Comparison of ENCODE assay signal across 8 cellular contexts in genomic region chr15:40105517-40106202, GRCh38. TPM values are rescaled to one million over a fixed set of nuclear protein-coding genes. Genes with fewer than 3 reads are reported as not detected.
DNase-seq lines count a peak whose midpoint lies in the region; ATAC-seq, FAIRE-seq and TF ChIP-seq lines count a peak whose summit lies in the region.

No MANE protein-coding gene starts in this region.

- H3K4me1 Mint-ChIP-seq in central memory CD8-positive, alpha-beta T cell: peaks cover 62% of the 10 kb centered on the region

- DNase-seq in MM.1S (peak; percentile 55), occipital lobe (lab: John Stamatoyannopoulos, UW) (no peak), RCC 7860 (ENCODE audit: low spot score) (no peak), SW480 (ENCODE audit: low spot score) (no peak)
- DNase-seq in central memory CD8-positive, alpha-beta T cell (ENCODE audit: low spot score in 2 of 2): no peak

- H3K4me2 ChIP-seq in MM.1S (ENCODE audit: low read depth, low read length): peak overlapping the region; percentile 87

- peak overlapping the region; percentile 72 for H3K4me3 Mint-ChIP-seq in central memory CD8-positive, alpha-beta T cell

- H3F3A ChIP-seq in MM.1S (ENCODE audit: insufficient read depth, low read length): peaks cover 56% of the 10 kb centered on the region

- FAIRE-seq in RCC 7860 (lab: Jason Lieb, UNC): no peak

- H3K9ac ChIP-seq in MM.1S (ENCODE audit: low read length): peak overlapping the region; percentile 83
- peak overlapping the region; percentile 15 to 62 (median 27) for H3K9ac ChIP-seq in skeletal muscle tissue (ENCODE audit: low read depth in 1 of 3, low read length in 3 of 3)

- H3K4me1 ChIP-seq in MM.1S (ENCODE audit: low read length) (peaks cover 73% of the 10 kb centered on the region), skeletal muscle tissue (ENCODE audit: control insufficient read depth in 3 of 3, insufficient read depth in 3 of 3, low read length in 3 of 3) (peaks cover 80 to 83% (median 81%) of the 10 kb centered on the region in 3 donors)

- H3K4me3 ChIP-seq in GM12875 (ENCODE audit: low read depth, low read length) (peak overlapping the region; percentile 31), MM.1S (ENCODE audit: low read length) (peak overlapping the region; percentile 76), skeletal muscle tissue (ENCODE audit: low read length in 3 of 3) (peak overlapping the region in 1 of 3 donors; percentile 16)

- H3K9me3 Mint-ChIP-seq in central memory CD8-positive, alpha-beta T cell: no peaks in the 10 kb centered on the region

- ATAC-seq in central memory CD8-positive, alpha-beta T cell (replicated peaks; ENCODE audit: extremely low read depth, poor library complexity, severe bottlenecking): no peak
- no peak for ATAC-seq in GM21737 (IDR thresholded peaks at IDR 0.05; ENCODE audit: unreplicated experiment)

- peak overlapping the region; percentile 46; the same call in 1 of the 2 replicates for H2AFZ ChIP-seq in MM.1S (ENCODE audit: low read length)

- H3K27ac ChIP-seq in MM.1S (ENCODE audit: low read length): peak overlapping the region; percentile 85
- H3K27ac ChIP-seq in skeletal muscle tissue (ENCODE audit: low read depth, low read length): peak overlapping the region; percentile 98

- H3K36me3 ChIP-seq in MM.1S (replicated peaks; ENCODE audit: insufficient read depth, low read length) (no peaks in the 10 kb centered on the region), skeletal muscle tissue (ENCODE audit: control insufficient read depth in 3 of 3, insufficient read depth in 3 of 3, low read length in 3 of 3) (peaks cover 0 to 11% (median 0%) of the 10 kb centered on the region in 3 donors)

- TF ChIP-seq CTCF in GM12875 (IDR thresholded peaks at IDR 0.05; ENCODE audit: borderline replicate concordance, insufficient read depth, low read depth, low read length) (no peak), MM.1S (IDR thresholded peaks at IDR 0.05; ENCODE audit: low read length) (no peak)

- H4K20me1 ChIP-seq in MM.1S (ENCODE audit: insufficient read depth, low read length): no peaks in the 10 kb centered on the region

- H3K79me2 ChIP-seq in MM.1S (ENCODE audit: low read length): peaks cover 62% of the 10 kb centered on the region

- peaks cover 14% of the 10 kb centered on the region for H3K36me3 Mint-ChIP-seq in central memory CD8-positive, alpha-beta T cell (ENCODE audit: insufficient read depth)

- H3K9me2 ChIP-seq in MM.1S (replicated peaks; ENCODE audit: insufficient read depth, low read length): no peaks in the 10 kb centered on the region

- peak overlapping the region; percentile 90 for H3K27ac Mint-ChIP-seq in central memory CD8-positive, alpha-beta T cell (ENCODE audit: low read depth)

- H3K27me3 Mint-ChIP-seq in central memory CD8-positive, alpha-beta T cell: no peaks in the 10 kb centered on the region

- H3K27me3 ChIP-seq in MM.1S (replicated peaks; ENCODE audit: insufficient read depth, low read length): no peaks in the 10 kb centered on the region
- no peaks in the 10 kb centered on the region for H3K27me3 ChIP-seq in skeletal muscle tissue (ENCODE audit: control insufficient read depth in 3 of 3, insufficient read depth in 3 of 3, low read length in 3 of 3)

- H3K9me3 ChIP-seq in MM.1S (replicated peaks; ENCODE audit: insufficient read depth, low read length) (no peaks in the 10 kb centered on the region), skeletal muscle tissue (ENCODE audit: control insufficient read depth in 3 of 3, low read length in 3 of 3) (no peaks in the 10 kb centered on the region)

RNA-seq across cellular contexts. Expression of gene BMF, which starts 3.0 kb away (rescaled TPM):
- total RNA-seq in skeletal muscle tissue (8.4 TPM), occipital lobe (4.2 TPM)

RNA-seq across cellular contexts. Expression of gene BUB1B, which starts 55.2 kb away (rescaled TPM):
- total RNA-seq in skeletal muscle tissue: 8.4 TPM
- total RNA-seq in occipital lobe: 6.6 TPM
